9 cellular contexts compared by ENCODE assay signal in genomic region chr1:245874942-245875580, GRCh38.
A peak's percentile ranks its signal among the peaks of the same experiment; 100 is the strongest.
DNase-seq lines count a peak whose midpoint lies in the region; ATAC-seq, FAIRE-seq and TF ChIP-seq lines count a peak whose summit lies in the region.
"Had no signal": no experiment of that assay in that cellular context is flagged by ENCODE, and none has a peak within 500 bp of the region (broad histone marks: within the 10 kb centered on the region; RNA-seq: fewer than 3 reads in every experiment).

No MANE protein-coding gene starts in this region.

- peak overlapping the region; percentile 94 for H3K27ac ChIP-seq in astrocyte (ENCODE audit: low read depth, low read length)

- no peak overlapping the region for H3K4me3 Mint-ChIP-seq in astrocyte (ENCODE audit: unreplicated experiment)
- no peak overlapping the region for H3K4me3 Mint-ChIP-seq in type B pancreatic cell

- H3K4me3 ChIP-seq in MG63 (no peak overlapping the region), astrocyte (ENCODE audit: insufficient read depth, low read depth, low read length) (no peak overlapping the region)

- no peaks in the 10 kb centered on the region for H3K27me3 ChIP-seq in MG63
- no peaks in the 10 kb centered on the region for H3K27me3 ChIP-seq in astrocyte (ENCODE audit: insufficient read depth, low read length)

- H4K20me1 ChIP-seq in astrocyte (ENCODE audit: insufficient read depth, low read length), result no peaks in the 10 kb centered on the region

- peak; percentile 94 for FAIRE-seq in astrocyte (lab: Jason Lieb, UNC)

- TF ChIP-seq CTCF in astrocyte (IDR thresholded peaks at IDR 0.05; ENCODE audit: insufficient read depth, low read depth, low read length) (no peak), type B pancreatic cell (conservative IDR thresholded peaks at IDR 0.05) (no peak)

- H3K27ac Mint-ChIP-seq in astrocyte (ENCODE audit: unreplicated experiment) (peak overlapping the region; percentile 92), type B pancreatic cell (peak overlapping the region; percentile 28)

- no peaks in the 10 kb centered on the region for H3K9me3 Mint-ChIP-seq in astrocyte (ENCODE audit: unreplicated experiment)
- H3K9me3 Mint-ChIP-seq in type B pancreatic cell, result no peaks in the 10 kb centered on the region

- H3K36me3 ChIP-seq in MG63 (no peaks in the 10 kb centered on the region), astrocyte (ENCODE audit: insufficient read depth, low read length) (no peaks in the 10 kb centered on the region)

- peak overlapping the region; percentile 69 for H3K4me2 ChIP-seq in astrocyte (ENCODE audit: low read length)

- H3K9me3 ChIP-seq in MG63, result no peaks in the 10 kb centered on the region
- H3K9me3 ChIP-seq in astrocyte (ENCODE audit: insufficient read depth, low read depth, low read length), result no peaks in the 10 kb centered on the region

- no peaks in the 10 kb centered on the region for H3K27me3 Mint-ChIP-seq in astrocyte (ENCODE audit: low read depth, unreplicated experiment)
- H3K27me3 Mint-ChIP-seq in type B pancreatic cell, result no peaks in the 10 kb centered on the region

- H3K36me3 Mint-ChIP-seq in astrocyte (ENCODE audit: low read depth, unreplicated experiment) (peaks cover 23% of the 10 kb centered on the region), type B pancreatic cell (peaks cover 1% of the 10 kb centered on the region)

- ATAC-seq in GM21515 (IDR thresholded peaks at IDR 0.05; ENCODE audit: unreplicated experiment), result no peak

- peaks cover 57% of the 10 kb centered on the region for H3K4me1 ChIP-seq in astrocyte (ENCODE audit: insufficient read depth, low read length)

- H3K9ac ChIP-seq in astrocyte (ENCODE audit: low read length), result peak overlapping the region; percentile 78

- H3K4me1 Mint-ChIP-seq in astrocyte (ENCODE audit: low read depth, unreplicated experiment), result peaks cover 48% of the 10 kb centered on the region
- H3K4me1 Mint-ChIP-seq in type B pancreatic cell (ENCODE audit: unreplicated experiment), result peaks cover 39% of the 10 kb centered on the region

- H2AFZ ChIP-seq in astrocyte (ENCODE audit: low read depth, low read length), result no peak overlapping the region

- no peaks in the 10 kb centered on the region for H3K79me2 ChIP-seq in astrocyte (ENCODE audit: insufficient read depth, low read length)

- DNase-seq in MG63 (peak; percentile 28), astrocyte (ENCODE audit: low read depth) (peak; percentile 100), inferior parietal cortex (ENCODE audit: extremely low spot score) (peak; percentile 13), type B pancreatic cell (ENCODE audit: extremely low spot score, unreplicated experiment) (no peak), HK-2 (ENCODE audit: unreplicated experiment) (no peak)
- no peak for DNase-seq in stimulated activated naive CD4-positive, alpha-beta T cell (lab: John Stamatoyannopoulos, UW)
- no peak for DNase-seq in stimulated activated CD4-positive, alpha-beta T cell treated with anti-CD3 and anti-CD28 coated beads, Interleukin-4, amount 100 ng/mL, for 1 hour
- DNase-seq: activated CD4-positive, alpha-beta T cell treated with anti-CD3 and anti-CD28 coated beads for 4 hours had no signal

Comparison
In these comparisons a context has a peak if more than half of its experiments do, and no peak if none do; other contexts are left out.
1. DNase-seq: peak in MG63 (single experiment), astrocyte (single experiment) and inferior parietal cortex (single experiment); none in type B pancreatic cell (single experiment), stimulated activated naive CD4-positive, alpha-beta T cell (0 of 6), HK-2 (single experiment) and stimulated activated CD4-positive, alpha-beta T cell treated with anti-CD3 and anti-CD28 coated beads, Interleukin-4, amount 100 ng/mL, for 1 hour (single experiment).